In the genomic region with DNA sequence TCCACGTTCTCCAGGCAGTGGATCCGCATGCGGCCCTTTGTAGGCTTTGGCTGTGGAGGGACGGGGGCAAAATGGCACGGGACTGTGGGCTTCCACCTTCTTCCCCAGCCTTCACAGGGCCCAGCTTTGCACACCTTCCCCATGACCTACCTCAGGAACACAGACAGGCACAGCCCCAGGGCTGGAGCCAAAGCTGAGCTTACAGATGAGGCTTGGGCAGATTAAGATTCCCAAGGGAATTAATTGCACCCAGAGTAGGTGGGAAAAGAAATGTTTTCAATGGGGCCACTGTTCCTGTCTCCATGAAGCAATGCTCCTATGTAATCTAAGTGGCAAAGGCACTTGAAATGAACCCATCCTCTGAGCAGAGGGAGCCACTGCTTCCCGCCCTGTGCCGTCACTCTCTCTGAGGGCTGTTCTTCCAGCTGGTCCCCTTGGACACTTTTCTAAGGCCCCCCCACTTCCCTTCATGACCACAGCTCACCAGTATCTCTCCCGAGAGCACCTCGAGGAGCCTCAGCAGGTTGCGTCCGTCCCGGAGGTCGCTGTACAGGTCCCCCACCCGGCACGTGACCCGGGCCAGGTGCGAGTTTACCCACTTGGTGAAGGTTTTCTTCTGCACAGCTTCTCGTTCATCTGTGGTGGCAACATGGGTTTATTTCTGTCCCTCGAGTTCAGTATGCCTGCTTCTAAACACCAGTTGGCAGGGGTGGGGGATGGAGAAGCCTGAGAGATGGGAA, we compare ENCODE assay signal across 15 cellular contexts. TPM values are rescaled to one million over a fixed set of nuclear protein-coding genes. Genes with fewer than 3 reads are reported as not detected.
A peak's percentile ranks its signal among the peaks of the same experiment; 100 is the strongest.
DNase-seq lines count a peak whose midpoint lies in the region; TF ChIP-seq lines count a peak whose summit lies in the region.
"Had no signal": no experiment of that assay in that cellular context is flagged by ENCODE, and none has a peak within 500 bp of the region (broad histone marks: within the 10 kb centered on the region; RNA-seq: fewer than 3 reads in every experiment).

No MANE protein-coding gene starts in this region.

- H3K27ac ChIP-seq in RWPE1 = peak overlapping the region; percentile 11; the same call in 1 of the 2 replicates
- peak overlapping the region; percentile 21 for H3K27ac ChIP-seq in layer of hippocampus (ENCODE audit: low read depth, low read length)
- H3K27ac ChIP-seq in spleen = no peak overlapping the region
- no peak overlapping the region for H3K27ac ChIP-seq in stomach
- H3K27ac ChIP-seq: C4-2B had no signal

- TF ChIP-seq CTCF in RWPE1 (conservative IDR thresholded peaks at IDR 0.05; ENCODE audit: low read depth) (no peak), spleen (IDR thresholded peaks at IDR 0.05 in 8 of 11, conservative IDR thresholded peaks at IDR 0.05 in 3 of 11) (no peak), stomach (IDR thresholded peaks at IDR 0.05) (no peak)

- whole genome bisulfite sequencing in spleen, 5 donors = 87 to 92% (median 90%) methylated on average over 19 of the region's 19 CpGs
- WGBS in stomach, 5 donors = 90 to 95% (median 94%) methylated on average over 19 of the region's 19 CpGs

- CTCF ChIA-PET in RWPE1 (lab: Yijun Ruan, JAX) = no interaction called here

- intact Hi-C loops in spleen (cut with DNase I; ENCODE audit: low total_unique reads) (no loop called here), stomach (cut with DNase I; ENCODE audit: low total_unique reads) (no loop called here)

- H3K9me3 ChIP-seq in spleen (no peaks in the 10 kb centered on the region), stomach (no peaks in the 10 kb centered on the region)
- H3K9me3 ChIP-seq: BE2C, HAP-1 had no signal

- no peak for TF ChIP-seq EP300 in stomach (IDR thresholded peaks at IDR 0.05)

- H3K27me3 ChIP-seq in layer of hippocampus (ENCODE audit: control insufficient read depth, insufficient read depth, low read length) (no peaks in the 10 kb centered on the region), spleen (replicated peaks in 1 of 7) (peaks cover 0 to 22% (median 0%) of the 10 kb centered on the region in 7 donors), stomach (peaks cover 0 to 13% (median 0%) of the 10 kb centered on the region in 3 donors)
- H3K27me3 ChIP-seq: BE2C had no signal

- H3K4me3 ChIP-seq in spleen (no peak overlapping the region), stomach (no peak overlapping the region)
- H3K4me3 ChIP-seq: HAP-1 had no signal

- H3K36me3 ChIP-seq in spleen = no peaks in the 10 kb centered on the region
- H3K36me3 ChIP-seq in stomach = peaks cover 0 to 15% (median 0%) of the 10 kb centered on the region in 4 donors

- peaks cover 0 to 7% (median 0%) of the 10 kb centered on the region in 6 donors for H3K4me1 ChIP-seq in spleen
- H3K4me1 ChIP-seq in stomach = peaks cover 4 to 25% (median 10%) of the 10 kb centered on the region in 4 donors
- H3K4me1 ChIP-seq: BE2C, HAP-1 had no signal

- POLR2A ChIA-PET in RWPE1 (lab: Yijun Ruan, JAX; ENCODE audit: low non-redundant PET) = no interaction called here

- DNase-seq in D341Med (ENCODE audit: low spot score) (peak; percentile 82), RWPE1 (ENCODE audit: low spot score) (no peak), spleen (peak; percentile 51), NOMO-1 treated with dmso at 0.1 percent for 144 hours (lab: John Stamatoyannopoulos, UW; ENCODE audit: unreplicated experiment) (no peak), stomach (no peak), HK-2 (ENCODE audit: unreplicated experiment) (no peak)
- DNase-seq: BE2C; CD4-positive, alpha-beta memory T cell; COR-L47; DMS53; GOT3 had no signal

- TF ChIP-seq POLR2A in spleen (IDR thresholded peaks at IDR 0.05) (no peak), stomach (IDR thresholded peaks at IDR 0.05) (no peak)

RNA-seq across cellular contexts. Expression of a gene that starts 13.5 kb away (rescaled TPM):
- 1 to 10 TPM; 3.3 to 5.1 (median 3.7) TPM for total RNA-seq in spleen
- polyA plus RNA-seq in spleen = 1 to 10 TPM in 1 of 3 donors, under 1 TPM in 2; 0.61 to 1.5 (median 0.80) TPM
- 100 to 1,000 TPM in 1 of 5 donors, 10 to 100 TPM in 2, 1 to 10 TPM in 2; 7.5 to 134 (median 17.5) TPM for total RNA-seq in stomach
- 10 to 100 TPM in 1 of 3 donors, 1 to 10 TPM in 2; 2.4 to 12.9 (median 6.2) TPM for polyA plus RNA-seq in stomach
- total RNA-seq: CD4-positive, alpha-beta memory T cell had no signal
- polyA plus RNA-seq: CD4-positive, alpha-beta memory T cell; IgD-negative memory B cell had no signal

RNA-seq across cellular contexts. Expression of a gene that starts 37.8 kb away (rescaled TPM):
- total RNA-seq in spleen (10 to 100 TPM; 16.3 to 23.0 (median 18.8) TPM), stomach (10 to 100 TPM in 4 of 5 donors, not detected in 1; 15.6 to 61.4 (median 22.0) TPM)
- polyA plus RNA-seq in spleen (10 to 100 TPM; 14.8 to 17.7 (median 14.9) TPM), stomach (10 to 100 TPM; 11.3 to 16.1 (median 11.6) TPM)

Comparison
In these comparisons a context has a peak if more than half of its experiments do, and no peak if none do; other contexts are left out.
1. DNase-seq: peak in D341Med (single experiment) and spleen (single experiment); none in RWPE1 (single experiment), NOMO-1 treated with dmso at 0.1 percent for 144 hours (single experiment), stomach (single experiment) and HK-2 (single experiment).
2. H3K27ac ChIP-seq: peak in RWPE1 (single experiment) and layer of hippocampus (single experiment); none in spleen (0 of 8) and stomach (0 of 5).